In the genomic region with DNA sequence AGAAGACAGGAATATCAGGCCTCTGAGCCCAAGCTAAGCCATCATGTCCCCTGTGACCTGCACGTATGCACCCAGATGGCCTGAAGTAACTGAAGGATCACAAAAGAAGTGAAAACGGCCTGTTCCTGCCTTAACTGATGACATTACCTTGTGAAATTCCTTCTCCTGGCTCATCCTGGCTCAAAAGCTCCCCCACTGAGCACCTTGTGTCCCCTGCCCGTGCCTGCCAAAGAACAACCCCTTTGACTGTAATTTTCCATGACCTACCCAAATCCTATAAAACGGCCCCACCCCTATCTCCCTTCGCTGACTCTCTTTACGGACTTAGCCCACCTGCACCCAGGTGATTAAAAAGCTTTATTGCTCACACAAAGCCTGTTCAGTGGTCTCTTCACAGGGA, we compare ENCODE assay signal across 2 cellular contexts.
TF ChIP-seq lines count a peak whose summit lies in the region.

No MANE protein-coding gene starts in this region.

TF ChIP-seq in HEK293, 187 proteins besides CTCF, POLR2A, EP300 and RAD21:
- TF ChIP-seq GLIS1 (tag by site-specific recombination; IDR thresholded peaks at IDR 0.05): peak; percentile 59

TF ChIP-seq in H1, 55 proteins besides CTCF, POLR2A, EP300 and RAD21 (continued from another document):
- TF ChIP-seq HDAC2 (IDR thresholded peaks at IDR 0.05; ENCODE audit: borderline replicate concordance in 1 of 2, low read depth in 2 of 2, low read length in 2 of 2): 0 out of 4 replicates have a peak, but pooled peaks of 1 of the 2 experiments have one; percentile 46
- TF ChIP-seq, protein P1, sequence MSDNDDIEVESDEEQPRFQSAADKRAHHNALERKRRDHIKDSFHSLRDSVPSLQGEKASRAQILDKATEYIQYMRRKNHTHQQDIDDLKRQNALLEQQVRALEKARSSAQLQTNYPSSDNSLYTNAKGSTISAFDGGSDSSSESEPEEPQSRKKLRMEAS (IDR thresholded peaks at IDR 0.05): 0 out of 2 replicates have a peak, but pooled peaks have one; percentile 11
